Comparison of ENCODE assay signal across 1 cellular context in the genomic region with DNA sequence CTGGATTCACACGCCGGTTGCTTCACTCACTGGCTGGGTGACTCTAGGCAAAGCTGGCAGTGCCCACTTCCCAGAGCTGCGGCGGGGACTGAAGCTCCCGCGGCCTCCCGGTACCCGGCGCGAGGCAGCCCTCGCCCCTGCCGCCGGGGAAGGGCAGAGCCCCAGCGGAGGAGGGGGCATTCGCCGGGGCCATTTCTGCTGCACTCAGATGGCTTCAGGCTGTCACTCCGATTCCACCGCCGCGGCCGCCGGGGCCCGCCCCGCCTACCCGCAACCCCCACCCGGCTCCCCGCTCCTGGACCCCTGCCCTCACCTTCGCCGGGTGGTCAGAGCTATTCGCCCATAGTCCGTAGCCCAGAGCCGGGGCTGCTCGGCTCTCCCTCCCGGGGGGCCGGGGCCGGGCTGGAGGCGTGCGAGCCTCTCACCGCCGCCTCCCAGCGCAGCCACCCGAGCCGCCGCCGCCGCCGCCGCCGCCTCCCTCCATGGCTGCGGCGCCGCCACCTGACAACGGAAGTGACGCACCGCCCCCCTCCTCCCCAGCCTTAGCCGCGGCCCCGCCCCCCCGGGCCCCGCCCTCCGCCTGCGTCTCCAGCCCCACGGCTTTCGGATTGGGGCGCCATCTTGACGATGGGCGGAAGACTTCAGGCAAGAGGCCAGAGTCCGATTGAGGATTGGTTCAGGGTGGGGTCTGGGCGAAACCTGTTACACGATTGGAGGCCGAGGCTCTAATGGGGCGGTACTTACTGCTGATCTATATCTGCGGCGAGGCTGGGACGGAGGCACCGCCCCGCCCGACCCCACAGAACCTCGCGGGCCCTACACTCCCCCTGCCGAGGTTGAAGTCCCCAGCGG.
TF ChIP-seq lines count a peak whose summit lies in the region.

TSS of gene STK40 (minus strand) at position 515 of the 852 bp plus-strand sequence. CDS start 24,592 bp downstream, outside the sequence.

TF ChIP-seq in HepG2, 621 proteins besides CTCF, POLR2A, EP300 and RAD21 (continued from another document and continues in another):
- TF ChIP-seq HNF1A (IDR thresholded peaks at IDR 0.05; ENCODE audit: low read depth) (no peak), HNF1A (CRISPR knock-in tag; IDR thresholded peaks at IDR 0.05; ENCODE audit: borderline replicate concordance) (peak; percentile 33; the same call in 1 of the 2 replicates), KMT2B (CRISPR knock-in tag; IDR thresholded peaks at IDR 0.05) (no peak; the same call in 1 of the 2 replicates), STAT6 (CRISPR knock-in tag; IDR thresholded peaks at IDR 0.05; ENCODE audit: borderline replicate concordance) (no peak), CREM (IDR thresholded peaks at IDR 0.05) (peak; percentile 85), CREM (CRISPR knock-in tag; IDR thresholded peaks at IDR 0.05) (no peak), GABPB1 (CRISPR knock-in tag; IDR thresholded peaks at IDR 0.05) (peak; percentile 90), GPN1 (CRISPR knock-in tag; IDR thresholded peaks at IDR 0.05; ENCODE audit: borderline replicate concordance) (no peak), MTF2 (CRISPR knock-in tag; IDR thresholded peaks at IDR 0.05; ENCODE audit: borderline replicate concordance) (no peak), ZNF691 (CRISPR knock-in tag; IDR thresholded peaks at IDR 0.05; ENCODE audit: borderline replicate concordance, low read depth) (no peak; the same call in 1 of the 2 replicates), HNRNPH1 (optimal IDR thresholded peaks at IDR 0.05; ENCODE audit: low read depth, low read length) (no peak), ZNF564 (CRISPR knock-in tag; IDR thresholded peaks at IDR 0.05) (no peak), ZNF44 (CRISPR knock-in tag; IDR thresholded peaks at IDR 0.05) (no peak), CBX2 (IDR thresholded peaks at IDR 0.05; ENCODE audit: low read depth, low read length) (no peak), CBX2 (CRISPR knock-in tag; IDR thresholded peaks at IDR 0.05; ENCODE audit: low read depth) (no peak), ZNF776 (CRISPR knock-in tag; IDR thresholded peaks at IDR 0.05) (no peak), MED13 (CRISPR knock-in tag; IDR thresholded peaks at IDR 0.05) (no peak), NFE2 (CRISPR knock-in tag; IDR thresholded peaks at IDR 0.05) (no peak), THAP9 (CRISPR knock-in tag; IDR thresholded peaks at IDR 0.05; ENCODE audit: borderline replicate concordance) (0 out of 2 replicates have a peak, but pooled peaks have one; percentile 36), ZNF274 (CRISPR knock-in tag; IDR thresholded peaks at IDR 0.05) (no peak), NR2F1 (CRISPR knock-in tag; IDR thresholded peaks at IDR 0.05) (no peak), REXO4 (CRISPR knock-in tag; IDR thresholded peaks at IDR 0.05; ENCODE audit: borderline replicate concordance) (no peak), SMC3 (IDR thresholded peaks at IDR 0.05; ENCODE audit: low read length) (no peak)
- TF ChIP-seq, protein P1, sequence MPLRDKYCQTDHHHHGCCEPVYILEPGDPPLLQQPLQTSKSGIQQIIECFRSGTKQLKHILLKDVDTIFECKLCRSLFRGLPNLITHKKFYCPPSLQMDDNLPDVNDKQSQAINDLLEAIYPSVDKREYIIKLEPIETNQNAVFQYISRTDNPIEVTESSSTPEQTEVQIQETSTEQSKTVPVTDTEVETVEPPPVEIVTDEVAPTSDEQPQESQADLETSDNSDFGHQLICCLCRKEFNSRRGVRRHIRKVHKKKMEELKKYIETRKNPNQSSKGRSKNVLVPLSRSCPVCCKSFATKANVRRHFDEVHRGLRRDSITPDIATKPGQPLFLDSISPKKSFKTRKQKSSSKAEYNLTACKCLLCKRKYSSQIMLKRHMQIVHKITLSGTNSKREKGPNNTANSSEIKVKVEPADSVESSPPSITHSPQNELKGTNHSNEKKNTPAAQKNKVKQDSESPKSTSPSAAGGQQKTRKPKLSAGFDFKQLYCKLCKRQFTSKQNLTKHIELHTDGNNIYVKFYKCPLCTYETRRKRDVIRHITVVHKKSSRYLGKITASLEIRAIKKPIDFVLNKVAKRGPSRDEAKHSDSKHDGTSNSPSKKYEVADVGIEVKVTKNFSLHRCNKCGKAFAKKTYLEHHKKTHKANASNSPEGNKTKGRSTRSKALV (CRISPR knock-in tag; IDR thresholded peaks at IDR 0.05) = no peak
- TF ChIP-seq, protein P2, sequence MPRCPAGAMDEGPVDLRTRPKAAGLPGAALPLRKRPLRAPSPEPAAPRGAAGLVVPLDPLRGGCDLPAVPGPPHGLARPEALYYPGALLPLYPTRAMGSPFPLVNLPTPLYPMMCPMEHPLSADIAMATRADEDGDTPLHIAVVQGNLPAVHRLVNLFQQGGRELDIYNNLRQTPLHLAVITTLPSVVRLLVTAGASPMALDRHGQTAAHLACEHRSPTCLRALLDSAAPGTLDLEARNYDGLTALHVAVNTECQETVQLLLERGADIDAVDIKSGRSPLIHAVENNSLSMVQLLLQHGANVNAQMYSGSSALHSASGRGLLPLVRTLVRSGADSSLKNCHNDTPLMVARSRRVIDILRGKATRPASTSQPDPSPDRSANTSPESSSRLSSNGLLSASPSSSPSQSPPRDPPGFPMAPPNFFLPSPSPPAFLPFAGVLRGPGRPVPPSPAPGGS (CRISPR knock-in tag; IDR thresholded peaks at IDR 0.05) = no peak
- TF ChIP-seq, protein P3, sequence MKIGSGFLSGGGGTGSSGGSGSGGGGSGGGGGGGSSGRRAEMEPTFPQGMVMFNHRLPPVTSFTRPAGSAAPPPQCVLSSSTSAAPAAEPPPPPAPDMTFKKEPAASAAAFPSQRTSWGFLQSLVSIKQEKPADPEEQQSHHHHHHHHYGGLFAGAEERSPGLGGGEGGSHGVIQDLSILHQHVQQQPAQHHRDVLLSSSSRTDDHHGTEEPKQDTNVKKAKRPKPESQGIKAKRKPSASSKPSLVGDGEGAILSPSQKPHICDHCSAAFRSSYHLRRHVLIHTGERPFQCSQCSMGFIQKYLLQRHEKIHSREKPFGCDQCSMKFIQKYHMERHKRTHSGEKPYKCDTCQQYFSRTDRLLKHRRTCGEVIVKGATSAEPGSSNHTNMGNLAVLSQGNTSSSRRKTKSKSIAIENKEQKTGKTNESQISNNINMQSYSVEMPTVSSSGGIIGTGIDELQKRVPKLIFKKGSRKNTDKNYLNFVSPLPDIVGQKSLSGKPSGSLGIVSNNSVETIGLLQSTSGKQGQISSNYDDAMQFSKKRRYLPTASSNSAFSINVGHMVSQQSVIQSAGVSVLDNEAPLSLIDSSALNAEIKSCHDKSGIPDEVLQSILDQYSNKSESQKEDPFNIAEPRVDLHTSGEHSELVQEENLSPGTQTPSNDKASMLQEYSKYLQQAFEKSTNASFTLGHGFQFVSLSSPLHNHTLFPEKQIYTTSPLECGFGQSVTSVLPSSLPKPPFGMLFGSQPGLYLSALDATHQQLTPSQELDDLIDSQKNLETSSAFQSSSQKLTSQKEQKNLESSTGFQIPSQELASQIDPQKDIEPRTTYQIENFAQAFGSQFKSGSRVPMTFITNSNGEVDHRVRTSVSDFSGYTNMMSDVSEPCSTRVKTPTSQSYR (CRISPR knock-in tag; IDR thresholded peaks at IDR 0.05; ENCODE audit: borderline replicate concordance) = no peak
- TF ChIP-seq, protein P4, sequence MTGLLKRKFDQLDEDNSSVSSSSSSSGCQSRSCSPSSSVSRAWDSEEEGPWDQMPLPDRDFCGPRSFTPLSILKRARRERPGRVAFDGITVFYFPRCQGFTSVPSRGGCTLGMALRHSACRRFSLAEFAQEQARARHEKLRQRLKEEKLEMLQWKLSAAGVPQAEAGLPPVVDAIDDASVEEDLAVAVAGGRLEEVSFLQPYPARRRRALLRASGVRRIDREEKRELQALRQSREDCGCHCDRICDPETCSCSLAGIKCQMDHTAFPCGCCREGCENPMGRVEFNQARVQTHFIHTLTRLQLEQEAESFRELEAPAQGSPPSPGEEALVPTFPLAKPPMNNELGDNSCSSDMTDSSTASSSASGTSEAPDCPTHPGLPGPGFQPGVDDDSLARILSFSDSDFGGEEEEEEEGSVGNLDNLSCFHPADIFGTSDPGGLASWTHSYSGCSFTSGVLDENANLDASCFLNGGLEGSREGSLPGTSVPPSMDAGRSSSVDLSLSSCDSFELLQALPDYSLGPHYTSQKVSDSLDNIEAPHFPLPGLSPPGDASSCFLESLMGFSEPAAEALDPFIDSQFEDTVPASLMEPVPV (CRISPR knock-in tag; IDR thresholded peaks at IDR 0.05) = no peak; the same call in 1 of the 2 replicates
- TF ChIP-seq, protein P5, sequence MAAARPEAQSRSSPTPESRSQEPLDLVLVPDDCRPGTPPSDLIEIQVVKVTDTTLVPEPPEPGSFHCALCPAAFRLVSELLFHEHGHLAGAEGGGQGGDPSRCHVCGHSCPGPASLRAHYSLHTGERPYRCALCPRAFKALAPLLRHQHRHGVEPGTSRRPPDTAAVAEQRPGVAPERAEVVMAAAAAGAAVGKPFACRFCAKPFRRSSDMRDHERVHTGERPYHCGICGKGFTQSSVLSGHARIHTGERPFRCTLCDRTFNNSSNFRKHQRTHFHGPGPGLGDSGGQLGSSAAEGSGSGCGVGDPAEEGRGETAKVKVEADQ (CRISPR knock-in tag; IDR thresholded peaks at IDR 0.05; ENCODE audit: borderline replicate concordance) = no peak
- TF ChIP-seq, protein P6, sequence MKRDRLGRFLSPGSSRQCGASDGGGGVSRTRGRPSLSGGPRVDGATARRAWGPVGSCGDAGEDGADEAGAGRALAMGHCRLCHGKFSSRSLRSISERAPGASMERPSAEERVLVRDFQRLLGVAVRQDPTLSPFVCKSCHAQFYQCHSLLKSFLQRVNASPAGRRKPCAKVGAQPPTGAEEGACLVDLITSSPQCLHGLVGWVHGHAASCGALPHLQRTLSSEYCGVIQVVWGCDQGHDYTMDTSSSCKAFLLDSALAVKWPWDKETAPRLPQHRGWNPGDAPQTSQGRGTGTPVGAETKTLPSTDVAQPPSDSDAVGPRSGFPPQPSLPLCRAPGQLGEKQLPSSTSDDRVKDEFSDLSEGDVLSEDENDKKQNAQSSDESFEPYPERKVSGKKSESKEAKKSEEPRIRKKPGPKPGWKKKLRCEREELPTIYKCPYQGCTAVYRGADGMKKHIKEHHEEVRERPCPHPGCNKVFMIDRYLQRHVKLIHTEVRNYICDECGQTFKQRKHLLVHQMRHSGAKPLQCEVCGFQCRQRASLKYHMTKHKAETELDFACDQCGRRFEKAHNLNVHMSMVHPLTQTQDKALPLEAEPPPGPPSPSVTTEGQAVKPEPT (CRISPR knock-in tag; IDR thresholded peaks at IDR 0.05; ENCODE audit: low read depth) = 0 out of 2 replicates have a peak, but pooled peaks have one; percentile 9
